ENCODE assay signal across 12 cellular contexts in the genomic region with DNA sequence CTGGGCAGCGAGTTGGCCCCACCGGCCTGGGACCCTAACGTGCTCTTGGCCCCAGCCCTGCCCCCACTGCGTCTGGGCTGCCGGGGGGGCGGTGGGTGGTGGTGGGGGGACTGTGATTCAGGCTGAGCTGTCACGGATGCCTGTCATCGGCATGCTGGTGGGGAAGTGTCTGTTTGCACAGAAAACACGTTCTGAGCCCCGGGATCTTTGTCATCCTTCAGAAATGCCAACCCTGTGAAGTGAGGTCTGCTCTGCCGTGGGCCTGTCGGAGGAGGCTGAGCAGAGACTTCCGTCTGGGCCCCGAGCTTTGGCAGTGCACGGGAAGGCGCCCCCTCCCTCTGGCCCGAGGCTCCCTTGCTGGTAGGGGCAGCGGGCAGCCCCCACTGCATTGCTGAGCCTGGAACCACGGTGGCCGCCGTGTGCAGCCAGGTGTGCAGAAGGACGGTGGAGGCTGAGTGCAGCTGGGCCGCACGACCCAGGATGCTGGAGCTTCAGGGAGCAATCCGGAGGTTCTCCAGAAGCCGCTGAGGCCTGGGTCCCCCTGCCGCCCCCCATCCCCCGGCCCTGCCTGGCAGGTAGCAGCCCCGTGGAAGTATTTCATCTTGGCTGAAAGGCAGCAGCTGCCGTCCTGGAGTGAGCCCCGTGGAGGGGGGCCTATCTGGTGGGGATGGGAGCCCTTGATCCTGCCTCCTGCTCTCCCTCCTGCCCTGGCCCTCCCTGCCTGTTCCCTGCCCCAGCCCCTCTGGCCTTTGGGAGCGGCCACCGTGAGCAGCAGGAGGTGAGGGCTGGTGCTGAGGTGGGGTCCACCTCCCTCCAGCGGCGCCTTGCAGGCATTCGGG. TPM values are rescaled to one million over a fixed set of nuclear protein-coding genes. Genes with fewer than 3 reads are reported as not detected.
DNase-seq lines count a peak whose midpoint lies in the region; ATAC-seq, FAIRE-seq and TF ChIP-seq lines count a peak whose summit lies in the region.
"Had no signal": no experiment of that assay in that cellular context is flagged by ENCODE, and none has a peak within 500 bp of the region (broad histone marks: within the 10 kb centered on the region; RNA-seq: fewer than 3 reads in every experiment).

No MANE protein-coding gene starts in this region.

- no peak overlapping the region; the same call in 1 of the 2 replicates for H3K18ac ChIP-seq in H1 (ENCODE audit: extremely low read depth, low read length)

- H3K27ac ChIP-seq in H1 (ENCODE audit: low read depth, low read length) (no peak overlapping the region), neural progenitor cell (no peak overlapping the region)

- H3K9me3 Mint-ChIP-seq in osteocyte (ENCODE audit: unreplicated experiment) (no peaks in the 10 kb centered on the region), neural progenitor cell (no peaks in the 10 kb centered on the region)
- H3K9me3 Mint-ChIP-seq: dendritic cell treated with granulocyte-macrophage colony-stimulating factor and Interleukin-4, amounts not matched to agents 40 ng/mL and 50 ng/mL, for 4 days; stimulated activated naive B cell treated with anti-CD40 and anti-IgM and Interleukin-4, amounts not matched to agents 10 μg/mL and 1 μg/mL and 100 μg/mL, for 72 hours had no signal

- TF ChIP-seq CTCF in H1 (IDR thresholded peaks at IDR 0.05; ENCODE audit: control extremely low read depth in 1 of 3, insufficient read depth in 1 of 3, low read depth in 1 of 3, low read length in 3 of 3) (no peak), osteocyte (IDR thresholded peaks at IDR 0.05) (no peak), neural progenitor cell (IDR thresholded peaks at IDR 0.05) (no peak)

- H2BK20ac ChIP-seq in H1 (ENCODE audit: low read length), result no peak overlapping the region

- H3K36me3 ChIP-seq in H1 (ENCODE audit: control insufficient read depth in 2 of 4, insufficient read depth in 4 of 4, low read length in 3 of 4) (no peaks in the 10 kb centered on the region), neural progenitor cell (no peaks in the 10 kb centered on the region)

- DNase-seq in GM03348 (ENCODE audit: low spot score) (peak; percentile 85), NCI-H82 treated with DMSO at 0.1 percent for 48 hours (lab: John Stamatoyannopoulos, UW; ENCODE audit: unreplicated experiment) (peak; percentile 34), H1 (ENCODE audit: low read depth in 1 of 2, low spot score in 2 of 2) (no peak), osteocyte (ENCODE audit: extremely low spot score, unreplicated experiment) (no peak), DMS153 (lab: John Stamatoyannopoulos, UW) (no peak), neural progenitor cell (ENCODE audit: low spot score) (no peak)
- DNase-seq in activated CD4-positive, alpha-beta T cell treated with anti-CD3 and anti-CD28 coated beads, Interleukin-2, amount 50 U/mL, for 48 hours, result no peak
- DNase-seq: left cardiac atrium; NCI-H1105; stimulated activated naive B cell treated with anti-CD40 and anti-IgM and Interleukin-4, amounts not matched to agents 10 μg/mL and 1 μg/mL and 100 μg/mL, for 72 hours had no signal

- no peaks in the 10 kb centered on the region for H3K23me2 ChIP-seq in H1 (ENCODE audit: low read depth, low read length)

- TF ChIP-seq POLR2A in H1 (IDR thresholded peaks at IDR 0.05; ENCODE audit: control extremely low read depth in 1 of 2, low read depth in 2 of 2, low read length in 2 of 2), result no peak

- no peaks in the 10 kb centered on the region for H3K79me1 ChIP-seq in H1 (ENCODE audit: low read depth, low read length)

- H3K4me1 Mint-ChIP-seq in osteocyte (ENCODE audit: unreplicated experiment) (peaks cover 55% of the 10 kb centered on the region), neural progenitor cell (peaks cover 21% of the 10 kb centered on the region)

- H3K27ac Mint-ChIP-seq in osteocyte (ENCODE audit: unreplicated experiment), result peak overlapping the region; percentile 76
- H3K27ac Mint-ChIP-seq in neural progenitor cell, result no peak overlapping the region
- H3K27ac Mint-ChIP-seq: dendritic cell treated with granulocyte-macrophage colony-stimulating factor and Interleukin-4, amounts not matched to agents 40 ng/mL and 50 ng/mL, for 4 days; stimulated activated naive B cell treated with anti-CD40 and anti-IgM and Interleukin-4, amounts not matched to agents 10 μg/mL and 1 μg/mL and 100 μg/mL, for 72 hours had no signal

- H3K36me3 Mint-ChIP-seq in osteocyte (ENCODE audit: unreplicated experiment) (no peaks in the 10 kb centered on the region), neural progenitor cell (no peaks in the 10 kb centered on the region)
- H3K36me3 Mint-ChIP-seq: stimulated activated naive B cell treated with anti-CD40 and anti-IgM and Interleukin-4, amounts not matched to agents 10 μg/mL and 1 μg/mL and 100 μg/mL, for 72 hours had no signal

- WGBS in H1 (ENCODE audit: extremely low coverage in 1 of 2, insufficient coverage in 1 of 2, insufficient read length in 1 of 2, insufficient replicate concordance in 2 of 2, low coverage in 1 of 2, low lambda C conversion rate in 2 of 2, missing lambda C conversion rate in 1 of 2), 2 experiments, result 86% methylated on average over 17 of the region's 36 CpGs; no CpG with 5 or more reads in 1 of the 2 experiments

- H2AFZ ChIP-seq in H1 (ENCODE audit: low read length), result no peak overlapping the region
- H2AFZ ChIP-seq in neural progenitor cell (replicated peaks), result no peak overlapping the region

- TF ChIP-seq RAD21 in H1 (IDR thresholded peaks at IDR 0.05 in 1 of 2, conservative IDR thresholded peaks at IDR 0.05 in 1 of 2; ENCODE audit: low read depth in 2 of 2, low read length in 2 of 2), result no peak

- no peaks in the 10 kb centered on the region for H3K27me3 Mint-ChIP-seq in osteocyte (ENCODE audit: unreplicated experiment)
- H3K27me3 Mint-ChIP-seq in neural progenitor cell (ENCODE audit: insufficient read depth, low read depth), result peaks cover 7% of the 10 kb centered on the region

- no peak overlapping the region for H2BK15ac ChIP-seq in H1 (ENCODE audit: low read length)

- H3K9me3 ChIP-seq in H1 (ENCODE audit: insufficient read depth in 2 of 2, low read depth in 1 of 2, low read length in 1 of 2) (no peaks in the 10 kb centered on the region), neural progenitor cell (ENCODE audit: low read depth) (no peaks in the 10 kb centered on the region)

- H3K4me3 ChIP-seq in H1 (ENCODE audit: extremely low read depth in 1 of 4, insufficient read depth in 2 of 4, low read depth in 3 of 4, low read length in 4 of 4) (no peak overlapping the region), neural progenitor cell (no peak overlapping the region)

- no peak for ATAC-seq in GM21360 (IDR thresholded peaks at IDR 0.05; ENCODE audit: unreplicated experiment)
- ATAC-seq: left cardiac atrium; stimulated activated naive B cell treated with anti-CD40 and anti-IgM and Interleukin-4, amounts not matched to agents 10 μg/mL and 1 μg/mL and 100 μg/mL, for 72 hours had no signal

- H2AK5ac ChIP-seq in H1 (ENCODE audit: low read depth, low read length), result no peak overlapping the region

- H4K8ac ChIP-seq in H1 (ENCODE audit: extremely low read depth, insufficient read depth, low read length), result peak overlapping the region; percentile 68

- H3K4ac ChIP-seq in H1 (replicated peaks; ENCODE audit: insufficient read length, low read depth, low read length), result no peak overlapping the region

- H3K14ac ChIP-seq in H1 (ENCODE audit: insufficient read length), result no peak overlapping the region

- H3K4me3 Mint-ChIP-seq in osteocyte (ENCODE audit: unreplicated experiment) (no peak overlapping the region), neural progenitor cell (no peak overlapping the region)
- H3K4me3 Mint-ChIP-seq: dendritic cell treated with granulocyte-macrophage colony-stimulating factor and Interleukin-4, amounts not matched to agents 40 ng/mL and 50 ng/mL, for 4 days; stimulated activated naive B cell treated with anti-CD40 and anti-IgM and Interleukin-4, amounts not matched to agents 10 μg/mL and 1 μg/mL and 100 μg/mL, for 72 hours had no signal

- no peak overlapping the region for H3K4me2 ChIP-seq in H1 (ENCODE audit: insufficient read depth in 1 of 2, low read depth in 2 of 2, low read length in 2 of 2)
- no peak overlapping the region for H3K4me2 ChIP-seq in neural progenitor cell

- H2BK12ac ChIP-seq in H1 (ENCODE audit: low read depth, low read length), result no peak overlapping the region

- H3K27me3 ChIP-seq in H1 (replicated peaks in 1 of 4; ENCODE audit: control insufficient read depth in 3 of 4, extremely low read depth in 1 of 4, insufficient read depth in 3 of 4, low read length in 3 of 4) (no peaks in the 10 kb centered on the region; a peak in 1 of 7 replicates), neural progenitor cell (no peaks in the 10 kb centered on the region)

- H3K56ac ChIP-seq in H1 (replicated peaks; ENCODE audit: insufficient read length, low read depth, low read length), result no peak overlapping the region

- peaks cover 0 to 16% (median 7%) of the 10 kb centered on the region in 4 experiments; a peak in 4 of 7 replicates for H3K4me1 ChIP-seq in H1 (replicated peaks in 1 of 4; ENCODE audit: control insufficient read depth in 3 of 4, insufficient read depth in 4 of 4, low read length in 3 of 4)
- H3K4me1 ChIP-seq in neural progenitor cell, result peaks cover 38% of the 10 kb centered on the region

- CTCF ChIA-PET in H1 (lab: Charles Lee; ENCODE audit: partially characterized antibody), result interaction anchor here (0.9 to 1.4 kb wide), 5 partner anchors 8 to 1167 kb away, joined by 3 to 4 read pairs (median 3); no protein-coding TSS in a partner anchor

- H4K20me1 ChIP-seq in H1 (replicated peaks in 1 of 2; ENCODE audit: control insufficient read depth in 1 of 2, insufficient read depth in 2 of 2, low read length in 2 of 2) (peaks cover 0 to 1% of the 10 kb centered on the region in 2 experiments), neural progenitor cell (ENCODE audit: low read depth) (no peaks in the 10 kb centered on the region)

- no peak overlapping the region for H4K91ac ChIP-seq in H1 (replicated peaks; ENCODE audit: insufficient read length, low read length)

- no peak for TF ChIP-seq EP300 in H1 (IDR thresholded peaks at IDR 0.05; ENCODE audit: borderline replicate concordance in 1 of 2, low read depth in 2 of 2, low read length in 2 of 2)

- H4K5ac ChIP-seq in H1 (ENCODE audit: insufficient read length, low read depth, low read length), result no peak overlapping the region

- H3K9ac ChIP-seq in H1 (replicated peaks in 1 of 4; ENCODE audit: extremely low read depth in 1 of 4, low read depth in 3 of 4, low read length in 3 of 4), result no peak overlapping the region
- H3K9ac ChIP-seq in neural progenitor cell, result no peak overlapping the region

- no peak overlapping the region for H2BK120ac ChIP-seq in H1 (replicated peaks; ENCODE audit: low read depth, low read length)

- H3K79me2 ChIP-seq in H1 (ENCODE audit: control insufficient read depth in 1 of 2, insufficient read depth in 2 of 2, low read length in 2 of 2) (no peaks in the 10 kb centered on the region), neural progenitor cell (ENCODE audit: low read depth) (no peaks in the 10 kb centered on the region)

- H3F3A ChIP-seq in neural progenitor cell (ENCODE audit: low read depth), result peaks cover 4% of the 10 kb centered on the region

- POLR2A ChIA-PET in H1 (lab: Charles Lee; ENCODE audit: partially characterized antibody), result interaction anchor here (0.9 kb wide), 1 partner anchor 32 kb away, joined by 3 read pairs; no protein-coding TSS in a partner anchor

- no peak overlapping the region for H3K23ac ChIP-seq in H1 (ENCODE audit: insufficient read length)

- no peak for FAIRE-seq in H1 (lab: Jason Lieb, UNC)

- no peak overlapping the region for H2BK5ac ChIP-seq in H1 (ENCODE audit: low read depth, low read length)

RNA-seq across cellular contexts. Expression of gene PLCH2, which starts 24.1 kb away (rescaled TPM):
- 0.19 TPM in 2 replicates for total RNA-seq in H1 (2021; fragmentation: NEBNext Ultra II Directional; extraction: Animal tissue kit (Norgen Biotek cat#: 25700))
- polyA plus RNA-seq in H1 (2011; rRNA removed), result 0.14 TPM in 2 replicates
- polyA plus RNA-seq in H1 (2011; cell fraction: cytosol; rRNA removed), result 0.12 TPM
- 0.54 TPM for polyA plus RNA-seq in H1 (2011; cell fraction: nucleus; rRNA removed)
- polyA plus RNA-seq in H1 (2012, experiment 1 of 2), result 0.06 to 0.16 TPM (median 0.14 TPM) in 4 replicates
- 0.07 TPM for polyA plus RNA-seq in H1 (2012, experiment 2 of 2)
- 0.10 TPM for polyA plus RNA-seq in H1 (2013, experiment 1 of 2)
- 0.07 TPM for polyA plus RNA-seq in H1 (2013, experiment 2 of 2)
- 0.05 and 0.16 TPM in 2 replicates for polyA minus RNA-seq in H1 (2011; rRNA and poly(A)+ RNA removed)
- not detected for polyA minus RNA-seq in H1 (2011; cell fraction: cytosol; rRNA and poly(A)+ RNA removed)
- polyA minus RNA-seq in H1 (2011; cell fraction: nucleus; rRNA and poly(A)+ RNA removed), result 0.30 TPM
- 11.7 and 12.6 TPM in 2 replicates for total RNA-seq in osteocyte
- 0.54 and 2.0 TPM in 2 replicates for total RNA-seq in neural progenitor cell (ENCODE audit: low replicate concordance)

RNA-seq across cellular contexts. Expression of gene PEX10, which starts 39.6 kb away (rescaled TPM):
- total RNA-seq in H1 (2021; fragmentation: NEBNext Ultra II Directional; extraction: Animal tissue kit (Norgen Biotek cat#: 25700)), result 24.3 and 24.7 TPM in 2 replicates
- 26.9 and 37.3 TPM in 2 replicates for polyA plus RNA-seq in H1 (2011; rRNA removed)
- polyA plus RNA-seq in H1 (2011; cell fraction: cytosol; rRNA removed), result 29.9 TPM
- 42.6 TPM for polyA plus RNA-seq in H1 (2011; cell fraction: nucleus; rRNA removed)
- polyA plus RNA-seq in H1 (2012, experiment 1 of 2), result 16.5 to 25.6 TPM (median 24.1 TPM) in 4 replicates
- 26.0 TPM for polyA plus RNA-seq in H1 (2012, experiment 2 of 2)
- 13.3 TPM for polyA plus RNA-seq in H1 (2013, experiment 1 of 2)
- 13.7 TPM for polyA plus RNA-seq in H1 (2013, experiment 2 of 2)
- 10.7 and 13.6 TPM in 2 replicates for polyA minus RNA-seq in H1 (2011; rRNA and poly(A)+ RNA removed)
- polyA minus RNA-seq in H1 (2011; cell fraction: cytosol; rRNA and poly(A)+ RNA removed), result 19.8 TPM
- polyA minus RNA-seq in H1 (2011; cell fraction: nucleus; rRNA and poly(A)+ RNA removed), result 22.3 TPM
- total RNA-seq in osteocyte (23.1 and 25.6 TPM in 2 replicates), neural progenitor cell (ENCODE audit: low replicate concordance) (15.1 and 39.3 TPM in 2 replicates)

Comparison
In these comparisons a context has a peak if more than half of its experiments do, and no peak if none do; other contexts are left out.
1. DNase-seq: peak in GM03348 (single experiment) and NCI-H82 treated with DMSO at 0.1 percent for 48 hours (single experiment); none in H1 (0 of 2), osteocyte (single experiment), DMS153 (single experiment), activated CD4-positive, alpha-beta T cell treated with anti-CD3 and anti-CD28 coated beads, Interleukin-2, amount 50 U/mL, for 48 hours (0 of 2) and neural progenitor cell (single experiment).